In genomic region chr15:85625856-85626255, GRCh38 we compare ENCODE assay signal across 8 cellular contexts.
DNase-seq lines count a peak whose midpoint lies in the region; ATAC-seq and TF ChIP-seq lines count a peak whose summit lies in the region.

No MANE protein-coding gene starts in this region.

- H3K27ac ChIP-seq in gastroesophageal sphincter, result peak overlapping the region; percentile 59 to 88 (median 80)
- peak overlapping the region; percentile 91 to 98 for H3K27ac ChIP-seq in uterus

- no peaks in the 10 kb centered on the region for H3K27me3 Mint-ChIP-seq in T-helper 1 cell treated with Interleukin-12 subunit alpha and Interleukin-12 subunit beta and Interleukin-4 antibody, amounts not matched to agents 30 μg/mL and 1 μg/mL, for 36 hours (ENCODE audit: low read depth)

- no peak for TF ChIP-seq EP300 in gastroesophageal sphincter (IDR thresholded peaks at IDR 0.05)

- H3K27me3 ChIP-seq in gastroesophageal sphincter, result no peaks in the 10 kb centered on the region
- H3K27me3 ChIP-seq in uterus, result no peaks in the 10 kb centered on the region

- H3K4me1 ChIP-seq in gastroesophageal sphincter (peaks cover 26 to 92% (median 26%) of the 10 kb centered on the region in 3 donors), uterus (peaks cover 0 to 3% of the 10 kb centered on the region in 2 donors)

- TF ChIP-seq POLR2A in gastroesophageal sphincter (IDR thresholded peaks at IDR 0.05), result no peak
- no peak for TF ChIP-seq POLR2A in uterus (IDR thresholded peaks at IDR 0.05)

- intact Hi-C loops in uterus (cut with DNase I; ENCODE audit: low total_unique reads), result no loop called here

- no peaks in the 10 kb centered on the region for H3K9me3 Mint-ChIP-seq in T-helper 1 cell treated with Interleukin-12 subunit alpha and Interleukin-12 subunit beta and Interleukin-4 antibody, amounts not matched to agents 30 μg/mL and 1 μg/mL, for 36 hours

- H3K36me3 ChIP-seq in gastroesophageal sphincter (no peaks in the 10 kb centered on the region), uterus (no peaks in the 10 kb centered on the region)

- peaks cover 46% of the 10 kb centered on the region for H3K4me1 Mint-ChIP-seq in T-helper 1 cell treated with Interleukin-12 subunit alpha and Interleukin-12 subunit beta and Interleukin-4 antibody, amounts not matched to agents 30 μg/mL and 1 μg/mL, for 36 hours (ENCODE audit: low read depth)

- peak overlapping the region; percentile 82 for H3K27ac Mint-ChIP-seq in T-helper 1 cell treated with Interleukin-12 subunit alpha and Interleukin-12 subunit beta and Interleukin-4 antibody, amounts not matched to agents 30 μg/mL and 1 μg/mL, for 36 hours

- no peak for TF ChIP-seq CTCF in gastroesophageal sphincter (IDR thresholded peaks at IDR 0.05)
- no peak for TF ChIP-seq CTCF in uterus (IDR thresholded peaks at IDR 0.05)

- peak overlapping the region; percentile 45 for H3K4me3 Mint-ChIP-seq in T-helper 1 cell treated with Interleukin-12 subunit alpha and Interleukin-12 subunit beta and Interleukin-4 antibody, amounts not matched to agents 30 μg/mL and 1 μg/mL, for 36 hours

- peaks cover 26% of the 10 kb centered on the region for H3K36me3 Mint-ChIP-seq in T-helper 1 cell treated with Interleukin-12 subunit alpha and Interleukin-12 subunit beta and Interleukin-4 antibody, amounts not matched to agents 30 μg/mL and 1 μg/mL, for 36 hours (ENCODE audit: low read depth)

- 47 to 71% methylated on average over 1 of the region's 1 CpG for WGBS in gastroesophageal sphincter (ENCODE audit: low coverage in 1 of 2), 2 donors

- no peaks in the 10 kb centered on the region for H3K9me3 ChIP-seq in gastroesophageal sphincter
- H3K9me3 ChIP-seq in uterus, result no peaks in the 10 kb centered on the region

- H3K4me3 ChIP-seq in gastroesophageal sphincter (no peak overlapping the region), uterus (peak overlapping the region in 1 of 2 donors; percentile 11)

- ATAC-seq in GM18502 (IDR thresholded peaks at IDR 0.05; ENCODE audit: poor library complexity, unreplicated experiment), result peak; percentile 84
- ATAC-seq in gastroesophageal sphincter, result peak; percentile 23

- DNase-seq in H4 (ENCODE audit: low spot score) (peak; percentile 62), uterus (no peak), COLO668 (lab: John Stamatoyannopoulos, UW; ENCODE audit: unreplicated experiment) (no peak), T-helper 9 cell (no peak)
- no peak for DNase-seq in effector CD4-positive, alpha-beta T cell
